Comparison of ENCODE assay signal across 30 cellular contexts in genomic region chr6:151351146-151351700, GRCh38.
"Had no signal": no experiment of that assay in that cellular context is flagged by ENCODE, and none has a peak within 500 bp of the region (broad histone marks: within the 10 kb centered on the region; RNA-seq: fewer than 3 reads in every experiment).

No MANE protein-coding gene starts in this region.

- H3K9me3 Mint-ChIP-seq: mesothelial cell of epicardium; naive B cell; natural killer cell; neural progenitor cell; stimulated activated memory B cell treated with anti-CD40 and anti-IgM and Interleukin-4, amounts not matched to agents 10 μg/mL and 1 μg/mL and 100 μg/mL, for 72 hours had no signal

- H3K36me3 Mint-ChIP-seq: natural killer cell had no signal

- H3K79me2 ChIP-seq: parathyroid adenoma had no signal

- H3K27ac ChIP-seq: left lung, lower lobe of right lung, neural progenitor cell, neutrophil, parathyroid adenoma, psoas muscle, right lobe of liver, stomach, testis, thyroid gland, transverse colon, uterus had no signal

- H3K4me3 ChIP-seq: left lung, lower lobe of right lung, neural progenitor cell, psoas muscle, right lobe of liver, smooth muscle cell, stomach, testis, thyroid gland, transverse colon, uterus had no signal

- ATAC-seq: left lung; lower lobe of right lung; natural killer cell; psoas muscle; stimulated activated memory B cell treated with anti-CD40 and anti-IgM and Interleukin-4, amounts not matched to agents 10 μg/mL and 1 μg/mL and 100 μg/mL, for 72 hours; stimulated activated naive CD8-positive, alpha-beta T cell treated with anti-CD3 and anti-CD28 coated beads, Interleukin-15, Interleukin-2, amounts not matched to agents 100 U/mL and 50 U/mL, for 24 hours had no signal

- H3K9me3 ChIP-seq: left lung, lower lobe of right lung, neutrophil, psoas muscle, right lobe of liver, stomach, testis, thyroid gland, transverse colon, uterus had no signal

- H3K27me3 Mint-ChIP-seq: naive B cell had no signal

- H3K4me2 ChIP-seq: neural progenitor cell, smooth muscle cell had no signal

- FAIRE-seq: keratinocyte had no signal

- H3K9ac ChIP-seq: neural progenitor cell, parathyroid adenoma had no signal

- H2AFZ ChIP-seq: neural progenitor cell, parathyroid adenoma had no signal

- DNase-seq: hippocampal formation; kidney glomerular epithelial cell; left colon; left lung; lower lobe of right lung; mammary epithelial cell; mesenchymal stem cell; naive B cell; natural killer cell; nephron progenitor cell; occipital lobe; psoas muscle; right lobe of liver; stimulated activated CD4-positive, alpha-beta T cell treated with anti-CD3 and anti-CD28 coated beads, Interleukin-1b, Interleukin-23, amount 100 ng/mL, for 48 hours; stimulated activated CD4-positive, alpha-beta T cell treated with anti-CD3 and anti-CD28 coated beads, Interleukin-2, amount 100 ng/mL, for 48 hours; stimulated activated CD4-positive, alpha-beta T cell treated with anti-CD3 and anti-CD28 coated beads, Interleukin-4, amount 100 ng/mL, for 4 hours; stimulated activated CD8-positive, alpha-beta memory T cell treated with anti-CD3 and anti-CD28 coated beads, Interleukin-4, amount 100 ng/mL, for 48 hours; stimulated activated naive CD8-positive, alpha-beta T cell treated with anti-CD3 and anti-CD28 coated beads, Interleukin-15, Interleukin-2, amounts not matched to agents 100 U/mL and 50 U/mL, for 24 hours; stomach; testis; thyroid gland; transverse colon; uterus had no signal

- H3K4me1 Mint-ChIP-seq: natural killer cell; stimulated activated memory B cell treated with anti-CD40 and anti-IgM and Interleukin-4, amounts not matched to agents 10 μg/mL and 1 μg/mL and 100 μg/mL, for 72 hours had no signal

- H3K4me1 ChIP-seq: left lung, lower lobe of right lung, neural progenitor cell, parathyroid adenoma, psoas muscle, right lobe of liver, testis, transverse colon, uterus had no signal

- H3K27me3 ChIP-seq: left lung, neural progenitor cell, neutrophil, right lobe of liver, stomach, testis, thyroid gland, transverse colon, uterus had no signal

- H3K27ac Mint-ChIP-seq: natural killer cell; nephron progenitor cell; neural progenitor cell; stimulated activated memory B cell treated with anti-CD40 and anti-IgM and Interleukin-4, amounts not matched to agents 10 μg/mL and 1 μg/mL and 100 μg/mL, for 72 hours had no signal

- H3K36me3 ChIP-seq: neural progenitor cell, neutrophil, right lobe of liver, thyroid gland, transverse colon, uterus had no signal

- H3K4me3 Mint-ChIP-seq: mesothelial cell of epicardium; naive B cell; natural killer cell; nephron progenitor cell; neural progenitor cell; stimulated activated memory B cell treated with anti-CD40 and anti-IgM and Interleukin-4, amounts not matched to agents 10 μg/mL and 1 μg/mL and 100 μg/mL, for 72 hours had no signal
